Comparison of ENCODE assay signal across 8 cellular contexts in genomic region chr2:43174368-43175186, GRCh38. TPM values are rescaled to one million over a fixed set of nuclear protein-coding genes. Genes with fewer than 3 reads are reported as not detected.
DNase-seq lines count a peak whose midpoint lies in the region; ATAC-seq and TF ChIP-seq lines count a peak whose summit lies in the region.

No MANE protein-coding gene starts in this region.

- H3K4me3 ChIP-seq in dorsolateral prefrontal cortex (no peak overlapping the region), skeletal muscle tissue (ENCODE audit: low read length in 3 of 3) (peak overlapping the region in 1 of 3 donors; percentile 3)

- CTCF ChIA-PET in activated B cell treated with CpG ODN at 0.5 μM for 24 hours (lab: Charles Lee) = interaction anchor here (0.8 to 1.4 kb wide), 8 partner anchors 23 to 199 kb away, joined by 3 to 6 read pairs (median 4); no protein-coding TSS in a partner anchor

- peaks cover 86% of the 10 kb centered on the region for H3K4me1 Mint-ChIP-seq in activated B cell treated with CpG ODN at 0.5 μM for 24 hours

- no peaks in the 10 kb centered on the region for H3K9me3 Mint-ChIP-seq in activated B cell treated with CpG ODN at 0.5 μM for 24 hours

- DNase-seq in activated B cell treated with CpG ODN at 0.5 μM for 24 hours (peak; percentile 54), dorsolateral prefrontal cortex (no peak), HPDE6-E6E7 (ENCODE audit: extremely low spot score) (no peak), NCI-H510A treated with DMSO at 0.1 percent for 48 hours (lab: John Stamatoyannopoulos, UW) (no peak), HuH-7 (ENCODE audit: low spot score) (no peak)

- H3K27ac Mint-ChIP-seq in activated B cell treated with CpG ODN at 0.5 μM for 24 hours = peak overlapping the region; percentile 91

- H3K27me3 Mint-ChIP-seq in activated B cell treated with CpG ODN at 0.5 μM for 24 hours = no peaks in the 10 kb centered on the region

- POLR2A ChIA-PET in activated B cell treated with CpG ODN at 0.5 μM for 24 hours (lab: Charles Lee) = interaction anchor here (0.8 to 13.0 kb wide), 13 partner anchors 12 to 49 kb away, joined by 3 to 344 read pairs (median 4); partner anchors contain the start of gene ZFP36L2

- no peaks in the 10 kb centered on the region for H3K36me3 ChIP-seq in skeletal muscle tissue (ENCODE audit: control insufficient read depth in 3 of 3, insufficient read depth in 3 of 3, low read length in 3 of 3)

- no peaks in the 10 kb centered on the region for H3K27me3 ChIP-seq in dorsolateral prefrontal cortex
- no peaks in the 10 kb centered on the region for H3K27me3 ChIP-seq in skeletal muscle tissue (ENCODE audit: control insufficient read depth in 3 of 3, insufficient read depth in 3 of 3, low read length in 3 of 3)

- intact Hi-C loops in activated B cell treated with CpG ODN at 0.5 μM for 24 hours (cut with micrococcal nuclease) = loop anchor here (1.0 to 5.0 kb wide), 5 partner anchors 15 to 1072 kb away; partner anchors contain the start of gene ZFP36L2
- intact Hi-C loops in dorsolateral prefrontal cortex (cut with DNase I) = no loop called here

- H3K4me1 ChIP-seq in skeletal muscle tissue (ENCODE audit: control insufficient read depth in 3 of 3, insufficient read depth in 3 of 3, low read length in 3 of 3) = peaks cover 22 to 43% (median 43%) of the 10 kb centered on the region in 3 donors

- H3K9ac ChIP-seq in skeletal muscle tissue (ENCODE audit: low read depth in 1 of 3, low read length in 3 of 3) = no peak overlapping the region

- no peak for TF ChIP-seq CTCF in activated B cell treated with CpG ODN at 0.5 μM for 24 hours (IDR thresholded peaks at IDR 0.05)
- no peak for TF ChIP-seq CTCF in dorsolateral prefrontal cortex (IDR thresholded peaks at IDR 0.05 in 54 of 56, conservative IDR thresholded peaks at IDR 0.05 in 2 of 56; ENCODE audit: low read depth in 1 of 56, partially characterized antibody in 56 of 56)

- peak overlapping the region in 31 of 59 donors; percentile 3 to 73 (median 39) for H3K27ac ChIP-seq in dorsolateral prefrontal cortex
- peak overlapping the region; percentile 56 for H3K27ac ChIP-seq in skeletal muscle tissue (ENCODE audit: low read depth, low read length)

- H3K4me3 Mint-ChIP-seq in activated B cell treated with CpG ODN at 0.5 μM for 24 hours = peak overlapping the region; percentile 64

- ATAC-seq in GM18867 (IDR thresholded peaks at IDR 0.05; ENCODE audit: unreplicated experiment) = peak; percentile 77
- peak; percentile 74 for ATAC-seq in HG03039 (IDR thresholded peaks at IDR 0.05; ENCODE audit: unreplicated experiment)
- peak; percentile 79 for ATAC-seq in activated B cell treated with CpG ODN at 0.5 μM for 24 hours (ENCODE audit: low read depth)

- peaks cover 0 to 5% (median 0%) of the 10 kb centered on the region in 3 donors for H3K9me3 ChIP-seq in skeletal muscle tissue (ENCODE audit: control insufficient read depth in 3 of 3, low read length in 3 of 3)

- peaks cover 2% of the 10 kb centered on the region for H3K36me3 Mint-ChIP-seq in activated B cell treated with CpG ODN at 0.5 μM for 24 hours (ENCODE audit: low read depth)

RNA-seq across cellular contexts. Expression of gene ZFP36L2, which starts 51.8 kb away (rescaled TPM):
- total RNA-seq in activated B cell treated with CpG ODN at 0.5 μM for 24 hours = 56.7 and 62.1 TPM in 2 replicates
- total RNA-seq in dorsolateral prefrontal cortex = 10 to 100 TPM; 13.0 to 86.0 (median 32.4) TPM
- 14.1 TPM for total RNA-seq in skeletal muscle tissue
